4 cellular contexts compared by ENCODE assay signal in genomic region chr9:84445737-84446136, GRCh38.
"Had no signal": no experiment of that assay in that cellular context is flagged by ENCODE, and none has a peak within 500 bp of the region (broad histone marks: within the 10 kb centered on the region; RNA-seq: fewer than 3 reads in every experiment).

No MANE protein-coding gene starts in this region.

- H3K4me3 ChIP-seq: GM23338 had no signal

- H3K4me2 ChIP-seq: GM23338 had no signal

- H3K9me3 Mint-ChIP-seq: GM23338, H9 had no signal

- H2AFZ ChIP-seq: GM23338 had no signal

- DNase-seq: H9, HCEC 1CT, IMR-90 had no signal

- H3K4me3 Mint-ChIP-seq: GM23338, H9 had no signal

- H3K4me1 Mint-ChIP-seq: GM23338, H9 had no signal

- H3K27ac Mint-ChIP-seq: GM23338, H9 had no signal

- ATAC-seq: GM23338 had no signal
